ENCODE assay signal across 34 cellular contexts in genomic region chr6:73642530-73642929, GRCh38.
"Had no signal": no experiment of that assay in that cellular context is flagged by ENCODE, and none has a peak within 500 bp of the region (broad histone marks: within the 10 kb centered on the region; RNA-seq: fewer than 3 reads in every experiment).

No MANE protein-coding gene starts in this region.

- H3K4me1 ChIP-seq: pancreas, psoas muscle had no signal

- H3K9me3 Mint-ChIP-seq: activated naive CD4-positive, alpha-beta T cell treated with anti-CD3 and anti-CD28 coated beads for 36 hours; activated naive CD8-positive, alpha-beta T cell treated with anti-CD3 and anti-CD28 coated beads for 36 hours; activated T-helper 1 cell treated with anti-CD3 and anti-CD28 coated beads, Interleukin-12 subunit alpha, Interleukin-12 subunit beta, Interleukin-2, Interleukin-4 antibody, amounts not matched to agents 30 ng/mL and 10 ng/mL and 1 ng/mL, durations not matched to agents 14 hours and 24 hours and 36 hours; naive thymus-derived CD4-positive, alpha-beta T cell; neural crest cell had no signal

- FAIRE-seq: colon, endometrium, frontal cortex, pancreas, TTC549 had no signal

- ATAC-seq: activated CD4-positive, CD25-positive, alpha-beta regulatory T cell treated with anti-CD3 and anti-CD28 coated beads, Interleukin-2, amount 50 U/mL, for 24 hours; body of pancreas; naive thymus-derived CD4-positive, alpha-beta T cell; pancreas; psoas muscle had no signal

- H3K4me3 Mint-ChIP-seq: activated naive CD4-positive, alpha-beta T cell treated with anti-CD3 and anti-CD28 coated beads for 36 hours; activated naive CD8-positive, alpha-beta T cell treated with anti-CD3 and anti-CD28 coated beads for 36 hours; activated T-helper 1 cell treated with anti-CD3 and anti-CD28 coated beads, Interleukin-12 subunit alpha, Interleukin-12 subunit beta, Interleukin-2, Interleukin-4 antibody, amounts not matched to agents 30 ng/mL and 10 ng/mL and 1 ng/mL, durations not matched to agents 14 hours and 24 hours and 36 hours; naive thymus-derived CD4-positive, alpha-beta T cell; neural crest cell had no signal

- H3K36me3 ChIP-seq: adrenal gland, pancreas had no signal

- DNase-seq: activated CD4-positive, alpha-beta T cell treated with anti-CD3 and anti-CD28 coated beads for 48 hours; activated CD4-positive, alpha-beta T cell treated with anti-CD3 and anti-CD28 coated beads, Interleukin-2, amount 50 U/mL, for 48 hours; activated CD8-positive, alpha-beta memory T cell treated with anti-CD3 and anti-CD28 coated beads, Interleukin-2, amount 50 U/mL, for 4 hours; activated effector memory CD4-positive, alpha-beta T cell treated with anti-CD3 and anti-CD28 coated beads, Interleukin-2, amount 50 U/mL, for 16 hours; activated naive CD4-positive, alpha-beta T cell treated with anti-CD3 and anti-CD28 coated beads for 36 hours; activated naive CD8-positive, alpha-beta T cell treated with anti-CD3 and anti-CD28 coated beads for 36 hours; activated T-cell treated with anti-CD3 and anti-CD28 coated beads, Interleukin-2, amount 50 U/mL, for 1 hour; adrenal gland; aorta; body of pancreas; dermis blood vessel endothelial cell; effector CD8-positive, alpha-beta T cell; esophagus squamous epithelium; left ventricle myocardium inferior; naive thymus-derived CD4-positive, alpha-beta T cell; nucleus accumbens; pancreas; psoas muscle; spleen; stimulated activated naive CD4-positive, alpha-beta T cell; T-helper 9 cell had no signal

- H3K27me3 ChIP-seq: adrenal gland, body of pancreas, esophagus squamous epithelium, pancreas, right atrium auricular region, spleen, suprapubic skin, tibial nerve had no signal

- H3K27ac Mint-ChIP-seq: activated naive CD4-positive, alpha-beta T cell treated with anti-CD3 and anti-CD28 coated beads for 36 hours; activated naive CD8-positive, alpha-beta T cell treated with anti-CD3 and anti-CD28 coated beads for 36 hours; activated T-helper 1 cell treated with anti-CD3 and anti-CD28 coated beads, Interleukin-12 subunit alpha, Interleukin-12 subunit beta, Interleukin-2, Interleukin-4 antibody, amounts not matched to agents 30 ng/mL and 10 ng/mL and 1 ng/mL, durations not matched to agents 14 hours and 24 hours and 36 hours; naive thymus-derived CD4-positive, alpha-beta T cell had no signal

- H3K9me3 ChIP-seq: adrenal gland, body of pancreas, esophagus squamous epithelium, left ventricle myocardium inferior, pancreas, psoas muscle, right atrium auricular region, spleen, suprapubic skin, tibial nerve had no signal

- H3K4me3 ChIP-seq: adrenal gland, body of pancreas, esophagus squamous epithelium, left ventricle myocardium inferior, lung, pancreas, psoas muscle, right atrium auricular region, spleen, suprapubic skin, tibial nerve had no signal

- H3K27me3 Mint-ChIP-seq: activated naive CD8-positive, alpha-beta T cell treated with anti-CD3 and anti-CD28 coated beads for 36 hours; naive thymus-derived CD4-positive, alpha-beta T cell had no signal

- H3K36me3 Mint-ChIP-seq: activated naive CD8-positive, alpha-beta T cell treated with anti-CD3 and anti-CD28 coated beads for 36 hours had no signal

- H3K27ac ChIP-seq: adrenal gland, body of pancreas, epithelial cell of prostate, esophagus squamous epithelium, left ventricle myocardium inferior, pancreas, psoas muscle, right atrium auricular region, spleen, suprapubic skin, tibial nerve, VCaP had no signal
